Comparison of ENCODE assay signal across 9 cellular contexts in genomic region chr7:123355576-123356195, GRCh38.
A peak's percentile ranks its signal among the peaks of the same experiment; 100 is the strongest.
DNase-seq lines count a peak whose midpoint lies in the region; ATAC-seq and TF ChIP-seq lines count a peak whose summit lies in the region.
"Had no signal": no experiment of that assay in that cellular context is flagged by ENCODE, and none has a peak within 500 bp of the region (broad histone marks: within the 10 kb centered on the region; RNA-seq: fewer than 3 reads in every experiment).

No MANE protein-coding gene starts in this region.

- no peaks in the 10 kb centered on the region for H3K4me1 Mint-ChIP-seq in CD4-positive, alpha-beta T cell (ENCODE audit: low read depth)
- H3K4me1 Mint-ChIP-seq in naive thymus-derived CD4-positive, alpha-beta T cell: no peaks in the 10 kb centered on the region

- no peaks in the 10 kb centered on the region for H3K4me1 ChIP-seq in DND-41 (ENCODE audit: insufficient read depth, low read length)
- H3K4me1 ChIP-seq in naive thymus-derived CD4-positive, alpha-beta T cell (ENCODE audit: control insufficient read depth in 2 of 2, insufficient read depth in 2 of 2, low read length in 2 of 2): no peaks in the 10 kb centered on the region
- H3K4me1 ChIP-seq: ascending aorta had no signal

- no peaks in the 10 kb centered on the region for H3K79me2 ChIP-seq in DND-41 (ENCODE audit: insufficient read depth, low read length)

- no peak overlapping the region for H3K27ac Mint-ChIP-seq in CD4-positive, alpha-beta T cell
- H3K27ac Mint-ChIP-seq in naive thymus-derived CD4-positive, alpha-beta T cell: no peak overlapping the region

- no peaks in the 10 kb centered on the region for H4K20me1 ChIP-seq in DND-41 (ENCODE audit: insufficient read depth, low read length)

- no peaks in the 10 kb centered on the region for H3K36me3 Mint-ChIP-seq in CD4-positive, alpha-beta T cell (ENCODE audit: low read depth)
- no peaks in the 10 kb centered on the region for H3K36me3 Mint-ChIP-seq in naive thymus-derived CD4-positive, alpha-beta T cell

- H3K27ac ChIP-seq in DND-41 (ENCODE audit: low read length): no peak overlapping the region
- no peak overlapping the region for H3K27ac ChIP-seq in CD4-positive, alpha-beta T cell (ENCODE audit: low read depth, low read length)
- H3K27ac ChIP-seq in naive thymus-derived CD4-positive, alpha-beta T cell (ENCODE audit: low read depth, low read length): no peak overlapping the region
- H3K27ac ChIP-seq: ascending aorta had no signal

- no peak overlapping the region for H2AFZ ChIP-seq in DND-41 (ENCODE audit: low read depth, low read length)

- H3K9me3 Mint-ChIP-seq in CD4-positive, alpha-beta T cell: no peaks in the 10 kb centered on the region
- H3K9me3 Mint-ChIP-seq in naive thymus-derived CD4-positive, alpha-beta T cell: peaks cover 0 to 5% (median 0%) of the 10 kb centered on the region in 11 donors

- DNase-seq in DND-41 (no peak), SW480 (ENCODE audit: low spot score) (peak; percentile 18), iPS-NIHi11 (ENCODE audit: low spot score) (peak; percentile 19), NCI-H2196 treated with DMSO at 0.1 percent for 48 hours (lab: John Stamatoyannopoulos, UW; ENCODE audit: unreplicated experiment) (no peak), NCI-H1930 (lab: John Stamatoyannopoulos, UW) (no peak)
- no peak for DNase-seq in CD4-positive, alpha-beta T cell
- no peak for DNase-seq in naive thymus-derived CD4-positive, alpha-beta T cell

- CTCF ChIA-PET in CD4-positive, alpha-beta T cell (lab: Charles Lee): interaction anchor here (0.7 kb wide), 1 partner anchor 524 kb away, joined by 3 read pairs; no protein-coding TSS in a partner anchor
- CTCF ChIA-PET in naive thymus-derived CD4-positive, alpha-beta T cell (lab: Charles Lee): no interaction called here

- POLR2A ChIA-PET in CD4-positive, alpha-beta T cell (lab: Charles Lee): no interaction called here
- POLR2A ChIA-PET in naive thymus-derived CD4-positive, alpha-beta T cell (lab: Charles Lee): no interaction called here

- no peaks in the 10 kb centered on the region for H3K27me3 ChIP-seq in DND-41 (ENCODE audit: insufficient read depth, low read length, poor library complexity)
- H3K27me3 ChIP-seq in CD4-positive, alpha-beta T cell (ENCODE audit: control insufficient read depth, insufficient read depth, low read length): no peaks in the 10 kb centered on the region
- no peaks in the 10 kb centered on the region for H3K27me3 ChIP-seq in naive thymus-derived CD4-positive, alpha-beta T cell (ENCODE audit: control insufficient read depth in 2 of 2, insufficient read depth in 2 of 2, low read length in 2 of 2)
- H3K27me3 ChIP-seq: ascending aorta had no signal

- H3K9ac ChIP-seq in DND-41 (ENCODE audit: low read depth, low read length): no peak overlapping the region

- H3K9me3 ChIP-seq in DND-41 (ENCODE audit: insufficient read depth, low read length, severe bottlenecking): no peaks in the 10 kb centered on the region
- no peaks in the 10 kb centered on the region for H3K9me3 ChIP-seq in CD4-positive, alpha-beta T cell (ENCODE audit: control insufficient read depth, low read length)
- H3K9me3 ChIP-seq in naive thymus-derived CD4-positive, alpha-beta T cell (ENCODE audit: control insufficient read depth in 2 of 3, low read length in 3 of 3): no peaks in the 10 kb centered on the region
- H3K9me3 ChIP-seq: ascending aorta had no signal

- no peak for TF ChIP-seq CTCF in DND-41 (IDR thresholded peaks at IDR 0.05; ENCODE audit: borderline replicate concordance, extremely low read depth, low read length, poor library complexity, severe bottlenecking)
- no peak for TF ChIP-seq CTCF in CD4-positive, alpha-beta T cell (IDR thresholded peaks at IDR 0.05)

- H3K4me3 ChIP-seq in DND-41 (ENCODE audit: low read depth in 1 of 2, low read length in 2 of 2): no peak overlapping the region
- H3K4me3 ChIP-seq in naive thymus-derived CD4-positive, alpha-beta T cell (ENCODE audit: low read length): no peak overlapping the region
- H3K4me3 ChIP-seq: ascending aorta had no signal

- H3K36me3 ChIP-seq in DND-41 (ENCODE audit: insufficient read depth, low read length): no peaks in the 10 kb centered on the region
- no peaks in the 10 kb centered on the region for H3K36me3 ChIP-seq in naive thymus-derived CD4-positive, alpha-beta T cell (ENCODE audit: control insufficient read depth in 2 of 3, insufficient read depth in 3 of 3, low read length in 3 of 3)
- H3K36me3 ChIP-seq: ascending aorta had no signal

- H3K4me2 ChIP-seq in DND-41 (ENCODE audit: insufficient read depth, low read length): no peak overlapping the region

- ATAC-seq in DND-41 (ENCODE audit: insufficient read depth, low read depth) (0 out of 3 replicates have a peak, but pooled peaks have one; percentile 35), HG02885 (IDR thresholded peaks at IDR 0.05; ENCODE audit: poor library complexity, unreplicated experiment) (peak; percentile 54)
- no peak for ATAC-seq in CD4-positive, alpha-beta T cell (ENCODE audit: poor library complexity)
- ATAC-seq in naive thymus-derived CD4-positive, alpha-beta T cell: no peak

- intact Hi-C loops in CD4-positive, alpha-beta T cell (cut with DNase I, micrococcal nuclease): no loop called here
- intact Hi-C loops in naive thymus-derived CD4-positive, alpha-beta T cell (cut with micrococcal nuclease): no loop called here

- H3K27me3 Mint-ChIP-seq in CD4-positive, alpha-beta T cell: no peaks in the 10 kb centered on the region
- H3K27me3 Mint-ChIP-seq in naive thymus-derived CD4-positive, alpha-beta T cell: peaks cover 0 to 4% (median 0%) of the 10 kb centered on the region in 5 donors

- H3K4me3 Mint-ChIP-seq in CD4-positive, alpha-beta T cell: no peak overlapping the region
- H3K4me3 Mint-ChIP-seq in naive thymus-derived CD4-positive, alpha-beta T cell: no peak overlapping the region

Comparison
In these comparisons a context has a peak if more than half of its experiments do, and no peak if none do; other contexts are left out.
1. ATAC-seq: peak in DND-41 (single experiment) and HG02885 (single experiment); none in CD4-positive, alpha-beta T cell (single experiment) and naive thymus-derived CD4-positive, alpha-beta T cell (single experiment).
2. DNase-seq: peak in SW480 (single experiment) and iPS-NIHi11 (single experiment); none in DND-41 (single experiment), NCI-H2196 treated with DMSO at 0.1 percent for 48 hours (single experiment), CD4-positive, alpha-beta T cell (0 of 10), NCI-H1930 (0 of 2) and naive thymus-derived CD4-positive, alpha-beta T cell (0 of 9).